ENCODE assay signal across 24 cellular contexts in genomic region chr12:5523396-5524115, GRCh38.
"Had no signal": no experiment of that assay in that cellular context is flagged by ENCODE, and none has a peak within 500 bp of the region (broad histone marks: within the 10 kb centered on the region; RNA-seq: fewer than 3 reads in every experiment).

No MANE protein-coding gene starts in this region.

- H3K36me3 ChIP-seq: left ventricle myocardium inferior, stomach, thyroid gland, upper lobe of right lung had no signal

- H3K36me3 Mint-ChIP-seq: mesothelial cell of epicardium; naive B cell; natural killer cell; stimulated activated naive B cell treated with anti-CD40 and anti-IgM and Interleukin-4, amounts not matched to agents 10 μg/mL and 1 μg/mL and 100 μg/mL, for 72 hours had no signal

- H3K27ac Mint-ChIP-seq: mesothelial cell of epicardium; naive B cell; natural killer cell; nephron progenitor cell; stimulated activated naive B cell treated with anti-CD40 and anti-IgM and Interleukin-4, amounts not matched to agents 10 μg/mL and 1 μg/mL and 100 μg/mL, for 72 hours had no signal

- H2AFZ ChIP-seq: parathyroid adenoma had no signal

- H3K27me3 ChIP-seq: stomach, testis, thyroid gland, upper lobe of right lung had no signal

- H3K9me3 ChIP-seq: left ventricle myocardium inferior, psoas muscle, stomach, testis, thyroid gland, upper lobe of right lung had no signal

- H3K4me3 Mint-ChIP-seq: mesothelial cell of epicardium; naive B cell; natural killer cell; nephron progenitor cell; stimulated activated naive B cell treated with anti-CD40 and anti-IgM and Interleukin-4, amounts not matched to agents 10 μg/mL and 1 μg/mL and 100 μg/mL, for 72 hours had no signal

- H3K9me3 Mint-ChIP-seq: mesothelial cell of epicardium; natural killer cell; nephron progenitor cell; stimulated activated naive B cell treated with anti-CD40 and anti-IgM and Interleukin-4, amounts not matched to agents 10 μg/mL and 1 μg/mL and 100 μg/mL, for 72 hours had no signal

- H3K9ac ChIP-seq: parathyroid adenoma had no signal

- H3K79me2 ChIP-seq: parathyroid adenoma had no signal

- H3K4me1 ChIP-seq: left ventricle myocardium inferior, parathyroid adenoma, psoas muscle, stomach, testis, thyroid gland, upper lobe of right lung had no signal

- H3K4me3 ChIP-seq: left ventricle myocardium inferior, psoas muscle, skin epidermis, stomach, testis, thyroid gland, upper lobe of right lung had no signal

- ATAC-seq: natural killer cell; psoas muscle; sciatic nerve; stimulated activated naive B cell treated with anti-CD40 and anti-IgM and Interleukin-4, amounts not matched to agents 10 μg/mL and 1 μg/mL and 100 μg/mL, for 72 hours had no signal

- DNase-seq: hippocampal formation; kidney; left ventricle myocardium inferior; mesendoderm; naive B cell; natural killer cell; nephron progenitor cell; nucleus accumbens; psoas muscle; stimulated activated CD4-positive, alpha-beta T cell treated with anti-CD3 and anti-CD28 coated beads, Interleukin-12 subunit alpha, Interleukin-12 subunit beta, amount 100 ng/mL, for 4 hours; stimulated activated CD4-positive, alpha-beta T cell treated with anti-CD3 and anti-CD28 coated beads, Interleukin-15, amount 100 ng/mL, for 24 hours; stimulated activated CD4-positive, alpha-beta T cell treated with anti-CD3 and anti-CD28 coated beads, Interleukin-2, amount 100 ng/mL, for 24 hours; stimulated activated CD4-positive, alpha-beta T cell treated with anti-CD3 and anti-CD28 coated beads, Interleukin-4, amount 100 ng/mL, for 1 hour; stimulated activated naive B cell treated with anti-CD40 and anti-IgM and Interleukin-4, amounts not matched to agents 10 μg/mL and 1 μg/mL and 100 μg/mL, for 72 hours; stimulated activated naive CD8-positive, alpha-beta T cell treated with anti-CD3 and anti-CD28 coated beads, Interleukin-15, Interleukin-2, amounts not matched to agents 100 U/mL and 50 U/mL, for 24 hours; stomach; testis; thyroid gland; trophoblast cell; upper lobe of right lung had no signal

- H3K4me1 Mint-ChIP-seq: naive B cell; natural killer cell; stimulated activated naive B cell treated with anti-CD40 and anti-IgM and Interleukin-4, amounts not matched to agents 10 μg/mL and 1 μg/mL and 100 μg/mL, for 72 hours had no signal

- H3K27ac ChIP-seq: left ventricle myocardium inferior, parathyroid adenoma, psoas muscle, skin epidermis, stomach, testis, thyroid gland, upper lobe of right lung had no signal
